Comparison of ENCODE assay signal across 10 cellular contexts in genomic region chr15:101407439-101407838, GRCh38.
DNase-seq lines count a peak whose midpoint lies in the region; ATAC-seq and TF ChIP-seq lines count a peak whose summit lies in the region.
"Had no signal": no experiment of that assay in that cellular context is flagged by ENCODE, and none has a peak within 500 bp of the region (broad histone marks: within the 10 kb centered on the region; RNA-seq: fewer than 3 reads in every experiment).

No MANE protein-coding gene starts in this region.

- no peaks in the 10 kb centered on the region for H3K36me3 Mint-ChIP-seq in T-helper 2 cell treated with Interferon-gamma antibody and Interleukin-4, amounts not matched to agents 5 μg/mL and 100 μg/mL, for 36 hours (ENCODE audit: low read depth)

- H3K9me3 Mint-ChIP-seq in T-helper 2 cell treated with Interferon-gamma antibody and Interleukin-4, amounts not matched to agents 5 μg/mL and 100 μg/mL, for 36 hours: no peaks in the 10 kb centered on the region

- DNase-seq in GM10266 (ENCODE audit: extremely low spot score) (peak; percentile 72), omental fat pad (ENCODE audit: low spot score) (no peak), mesenteric fat pad (ENCODE audit: low spot score) (no peak), H4 (ENCODE audit: low spot score) (no peak)
- DNase-seq in T-helper 2 cell treated with Interferon-gamma antibody and Interleukin-4, amounts not matched to agents 5 μg/mL and 100 μg/mL, for 36 hours (ENCODE audit: low spot score): no peak
- DNase-seq: anterior cingulate cortex, OCI-M1 had no signal

- no peak for TF ChIP-seq CTCF in GM10266 (IDR thresholded peaks at IDR 0.05; ENCODE audit: control insufficient read depth, insufficient read depth, low read depth, missing control alignments)
- no peak for TF ChIP-seq CTCF in omental fat pad (IDR thresholded peaks at IDR 0.05)

- no peak overlapping the region for H3K4me3 Mint-ChIP-seq in T-helper 2 cell treated with Interferon-gamma antibody and Interleukin-4, amounts not matched to agents 5 μg/mL and 100 μg/mL, for 36 hours

- ATAC-seq in GM19324 (IDR thresholded peaks at IDR 0.05; ENCODE audit: low FRiP score, unreplicated experiment) (peak; percentile 83), HG02840 (IDR thresholded peaks at IDR 0.05; ENCODE audit: low FRiP score, unreplicated experiment) (peak; percentile 96), HG03571 (IDR thresholded peaks at IDR 0.05; ENCODE audit: unreplicated experiment) (peak; percentile 76), omental fat pad (ENCODE audit: low FRiP score) (no peak)

- H3K27ac Mint-ChIP-seq in T-helper 2 cell treated with Interferon-gamma antibody and Interleukin-4, amounts not matched to agents 5 μg/mL and 100 μg/mL, for 36 hours: no peak overlapping the region

- H3K27me3 Mint-ChIP-seq in T-helper 2 cell treated with Interferon-gamma antibody and Interleukin-4, amounts not matched to agents 5 μg/mL and 100 μg/mL, for 36 hours (ENCODE audit: low read depth): no peaks in the 10 kb centered on the region

- no peaks in the 10 kb centered on the region for H3K4me1 Mint-ChIP-seq in T-helper 2 cell treated with Interferon-gamma antibody and Interleukin-4, amounts not matched to agents 5 μg/mL and 100 μg/mL, for 36 hours (ENCODE audit: low read depth)
